In the genomic region with DNA sequence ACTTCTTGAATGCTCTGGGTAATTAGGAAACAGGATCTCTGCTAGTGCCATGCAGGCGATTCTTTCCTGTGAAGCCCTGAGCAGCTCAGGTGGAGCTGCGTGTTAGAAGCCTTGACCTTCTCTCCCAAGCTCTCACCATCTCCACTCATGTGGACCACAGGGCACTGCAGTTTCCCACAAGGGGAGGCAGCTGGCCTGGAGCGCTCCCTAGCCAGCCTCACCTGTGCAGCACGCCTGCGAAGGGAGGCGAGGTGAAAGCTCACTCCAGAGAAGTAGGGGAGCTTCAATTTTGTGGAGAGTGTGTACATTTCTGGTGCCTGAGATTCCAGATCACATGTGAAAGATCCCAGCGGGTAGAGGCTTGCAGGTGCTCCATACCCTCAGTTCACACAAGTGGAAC, we compare ENCODE assay signal across 27 cellular contexts.
"Had no signal": no experiment of that assay in that cellular context is flagged by ENCODE, and none has a peak within 500 bp of the region (broad histone marks: within the 10 kb centered on the region; RNA-seq: fewer than 3 reads in every experiment).

No MANE protein-coding gene starts in this region.

- H3K4me1 Mint-ChIP-seq: activated CD4-positive, alpha-beta T cell treated with anti-CD3 and anti-CD28 coated beads for 36 hours; activated CD4-positive, alpha-beta T cell treated with anti-CD3 and anti-CD28 coated beads, Interleukin-2, amount 10 ng/mL, durations not matched to agents 7 days and 5 days; activated naive CD4-positive, alpha-beta T cell treated with anti-CD3 and anti-CD28 coated beads, Interleukin-2, amount 10 ng/mL, durations not matched to agents 7 days and 5 days had no signal

- H3K9me3 Mint-ChIP-seq: activated CD4-positive, alpha-beta T cell treated with anti-CD3 and anti-CD28 coated beads, Interleukin-2, amount 10 ng/mL, durations not matched to agents 7 days and 5 days; activated naive CD4-positive, alpha-beta T cell treated with anti-CD3 and anti-CD28 coated beads, Interleukin-2, amount 10 ng/mL, durations not matched to agents 7 days and 5 days; activated T-cell treated with anti-CD3 and anti-CD28 coated beads, Interleukin-2, amount 50 U/mL, for 24 hours; activated T-helper 1 cell treated with anti-CD3 and anti-CD28 coated beads, Interleukin-12 subunit alpha, Interleukin-12 subunit beta, Interleukin-2, Interleukin-4 antibody, amounts not matched to agents 30 ng/mL and 10 ng/mL and 1 ng/mL, durations not matched to agents 14 hours and 24 hours and 36 hours had no signal

- H3K27ac ChIP-seq: body of pancreas, PC-9, SJCRH30, SK-N-MC had no signal

- H3K9me3 ChIP-seq: body of pancreas, SJCRH30 had no signal

- H3K36me3 ChIP-seq: SJCRH30 had no signal

- H3K27ac Mint-ChIP-seq: activated CD4-positive, alpha-beta T cell treated with anti-CD3 and anti-CD28 coated beads for 36 hours; activated CD4-positive, alpha-beta T cell treated with anti-CD3 and anti-CD28 coated beads, Interleukin-2, amount 10 ng/mL, durations not matched to agents 7 days and 5 days; activated CD8-positive, alpha-beta T cell treated with anti-CD3 and anti-CD28 coated beads, Interleukin-2, amount 10 ng/mL, durations not matched to agents 7 days and 5 days; activated naive CD4-positive, alpha-beta T cell treated with anti-CD3 and anti-CD28 coated beads, Interleukin-2, amount 10 ng/mL, durations not matched to agents 7 days and 5 days; activated naive CD8-positive, alpha-beta T cell; activated T-cell treated with anti-CD3 and anti-CD28 coated beads, Interleukin-2, amount 50 U/mL, for 24 hours; activated T-helper 1 cell treated with anti-CD3 and anti-CD28 coated beads, Interleukin-12 subunit alpha, Interleukin-12 subunit beta, Interleukin-2, Interleukin-4 antibody, amounts not matched to agents 30 ng/mL and 10 ng/mL and 1 ng/mL, durations not matched to agents 14 hours and 24 hours and 36 hours had no signal

- DNase-seq: activated CD4-positive, alpha-beta T cell treated with anti-CD3 and anti-CD28 coated beads for 36 hours; activated CD4-positive, alpha-beta T cell treated with anti-CD3 and anti-CD28 coated beads, Interleukin-2, amount 10 ng/mL, durations not matched to agents 7 days and 5 days; activated CD4-positive, alpha-beta T cell treated with anti-CD3 and anti-CD28 coated beads, Interleukin-2, amount 50 U/mL, for 48 hours; activated CD8-positive, alpha-beta T cell treated with anti-CD3 and anti-CD28 coated beads, Interleukin-2, amount 10 ng/mL, durations not matched to agents 7 days and 5 days; activated effector memory CD4-positive, alpha-beta T cell treated with Interleukin-2 at 50 U/mL for 16 hours; activated naive CD4-positive, alpha-beta T cell treated with anti-CD3 and anti-CD28 coated beads, Interleukin-2, amount 10 ng/mL, durations not matched to agents 7 days and 5 days; activated T-cell treated with anti-CD3 and anti-CD28 coated beads, Interleukin-2, amount 50 U/mL, for 24 hours; amygdala; body of pancreas; caudate nucleus; NCI-H1092 treated with DMSO at 0.1 percent for 48 hours; NCI-H1417; NCI-H146; NCI-H187; NCI-H2081; NCI-H510A; NCI-H526; NCI-H748 treated with DMSO at 0.1 percent for 48 hours; NK-92 treated with Interleukin-12 subunit alpha and Interleukin-12 subunit beta, amount 100 ng/mL, for 24 hours; PC-9; SHP77; SJCRH30; T1000 had no signal

- H3K27me3 Mint-ChIP-seq: activated CD4-positive, alpha-beta T cell treated with anti-CD3 and anti-CD28 coated beads for 36 hours; activated CD4-positive, alpha-beta T cell treated with anti-CD3 and anti-CD28 coated beads, Interleukin-2, amount 10 ng/mL, durations not matched to agents 7 days and 5 days; activated naive CD4-positive, alpha-beta T cell treated with anti-CD3 and anti-CD28 coated beads, Interleukin-2, amount 10 ng/mL, durations not matched to agents 7 days and 5 days; activated naive CD8-positive, alpha-beta T cell; activated T-cell treated with anti-CD3 and anti-CD28 coated beads, Interleukin-2, amount 50 U/mL, for 24 hours had no signal

- H3K4me3 Mint-ChIP-seq: activated CD4-positive, alpha-beta T cell treated with anti-CD3 and anti-CD28 coated beads for 36 hours; activated CD4-positive, alpha-beta T cell treated with anti-CD3 and anti-CD28 coated beads, Interleukin-2, amount 10 ng/mL, durations not matched to agents 7 days and 5 days; activated CD8-positive, alpha-beta T cell treated with anti-CD3 and anti-CD28 coated beads, Interleukin-2, amount 10 ng/mL, durations not matched to agents 7 days and 5 days; activated naive CD4-positive, alpha-beta T cell treated with anti-CD3 and anti-CD28 coated beads, Interleukin-2, amount 10 ng/mL, durations not matched to agents 7 days and 5 days; activated naive CD8-positive, alpha-beta T cell; activated T-cell treated with anti-CD3 and anti-CD28 coated beads, Interleukin-2, amount 50 U/mL, for 24 hours; activated T-helper 1 cell treated with anti-CD3 and anti-CD28 coated beads, Interleukin-12 subunit alpha, Interleukin-12 subunit beta, Interleukin-2, Interleukin-4 antibody, amounts not matched to agents 30 ng/mL and 10 ng/mL and 1 ng/mL, durations not matched to agents 14 hours and 24 hours and 36 hours had no signal

- ATAC-seq: activated CD4-positive, alpha-beta T cell treated with anti-CD3 and anti-CD28 coated beads for 36 hours; activated CD8-positive, alpha-beta T cell treated with anti-CD3 and anti-CD28 coated beads, Interleukin-2, amount 10 ng/mL, durations not matched to agents 7 days and 5 days; body of pancreas; K562 had no signal

- H2AFZ ChIP-seq: PC-9 had no signal

- H3K4me2 ChIP-seq: PC-9 had no signal

- H3K4me3 ChIP-seq: body of pancreas, K562, PC-9, SJCRH30, SK-N-MC had no signal

- H3K27me3 ChIP-seq: body of pancreas, SJCRH30 had no signal

- H3K4me1 ChIP-seq: body of pancreas had no signal
